1 cellular context compared by ENCODE assay signal in the genomic region with DNA sequence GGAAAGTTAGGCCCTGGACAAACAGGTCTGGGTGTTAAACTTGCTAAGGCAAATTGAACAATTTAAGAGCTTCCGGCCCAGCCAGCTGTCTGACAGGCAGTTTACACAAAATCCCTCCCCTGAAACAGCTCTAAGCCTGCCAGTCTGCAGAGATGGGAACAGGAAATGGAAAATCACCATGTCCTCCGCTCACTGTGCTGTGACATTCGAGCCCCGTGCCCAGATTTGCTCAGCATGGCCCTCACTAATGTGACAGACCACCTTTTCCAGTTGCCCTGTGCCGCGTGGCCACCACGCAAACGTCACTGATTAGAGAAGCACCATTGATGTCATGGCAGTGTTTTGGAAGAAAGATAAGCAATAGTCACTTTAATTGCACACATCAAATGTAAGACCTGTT.
TF ChIP-seq lines count a peak whose summit lies in the region.

No MANE protein-coding gene starts in this region.

TF ChIP-seq in endothelial cell of umbilical vein, 7 proteins besides CTCF, POLR2A, EP300 and RAD21:
- TF ChIP-seq FOS (IDR thresholded peaks at IDR 0.05; ENCODE audit: borderline replicate concordance, insufficient read depth, low read length) (no peak), MYC (IDR thresholded peaks at IDR 0.05; ENCODE audit: low read depth, low read length) (no peak), EZH2 (IDR thresholded peaks at IDR 0.05; ENCODE audit: borderline replicate concordance, low read depth, low read length, severe bottlenecking) (no peak)
